In genomic region chr19:36849701-36850645, GRCh38 we compare ENCODE assay signal across 8 cellular contexts. TPM values are rescaled to one million over a fixed set of nuclear protein-coding genes. Genes with fewer than 3 reads are reported as not detected.
DNase-seq lines count a peak whose midpoint lies in the region; ATAC-seq, FAIRE-seq and TF ChIP-seq lines count a peak whose summit lies in the region.

No MANE protein-coding gene starts in this region.

- WGBS in pancreas, 2 donors: 1% methylated on average over 37 of the region's 37 CpGs
- WGBS in thyroid gland, 2 donors: 1% methylated on average over 31 to 35 of the region's 37 CpGs

- H3K4me1 Mint-ChIP-seq in activated naive CD8-positive, alpha-beta T cell treated with anti-CD3 and anti-CD28 coated beads, Interleukin-2, amount 50 U/mL, for 24 hours: peaks cover 18% of the 10 kb centered on the region

- TF ChIP-seq POLR2A in thyroid gland (IDR thresholded peaks at IDR 0.05): peak in 1 of 2 donors; percentile 49

- H3K27ac ChIP-seq in pancreas (peak overlapping the region; percentile 28 to 83 (median 81)), thyroid gland (peak overlapping the region; percentile 26 to 83 (median 80))

- no peak overlapping the region for H3K4me3 Mint-ChIP-seq in activated naive CD8-positive, alpha-beta T cell treated with anti-CD3 and anti-CD28 coated beads, Interleukin-2, amount 50 U/mL, for 24 hours

- peaks cover 25% of the 10 kb centered on the region for H3K9me3 Mint-ChIP-seq in activated naive CD8-positive, alpha-beta T cell treated with anti-CD3 and anti-CD28 coated beads, Interleukin-2, amount 50 U/mL, for 24 hours

- POLR2A ChIA-PET in HEK293T (lab: Yijun Ruan, JAX): interaction anchor here (0.6 to 3.9 kb wide), 20 partner anchors 9 to 722 kb away, joined by 3 to 75 read pairs (median 4); partner anchors contain the start of genes ZFP14, ZNF146, ZNF260 and ZNF383

- H3K36me3 ChIP-seq in pancreas (no peaks in the 10 kb centered on the region), thyroid gland (peaks cover 0 to 4% of the 10 kb centered on the region in 2 donors)

- intact Hi-C loops in Right ventricle myocardium superior (cut with DNase I) (no loop called here), pancreas (cut with DNase I) (no loop called here), thyroid gland (cut with DNase I) (no loop called here)

- H3K36me3 Mint-ChIP-seq in activated naive CD8-positive, alpha-beta T cell treated with anti-CD3 and anti-CD28 coated beads, Interleukin-2, amount 50 U/mL, for 24 hours (ENCODE audit: low read depth): peaks cover 57% of the 10 kb centered on the region

- FAIRE-seq in pancreas (lab: Jason Lieb, UNC): peak; percentile 47

- no peaks in the 10 kb centered on the region for H3K27me3 ChIP-seq in pancreas
- no peaks in the 10 kb centered on the region for H3K27me3 ChIP-seq in thyroid gland

- H3K9me3 ChIP-seq in pancreas (no peaks in the 10 kb centered on the region), thyroid gland (no peaks in the 10 kb centered on the region)

- H3K4me1 ChIP-seq in pancreas: peaks cover 0 to 5% (median 0%) of the 10 kb centered on the region in 3 donors
- H3K4me1 ChIP-seq in thyroid gland: peaks cover 4 to 16% of the 10 kb centered on the region in 2 donors

- CTCF ChIA-PET in HEK293T (lab: Yijun Ruan, JAX): interaction anchor here (0.6 to 0.7 kb wide), 2 partner anchors 11 to 477 kb away, joined by 3 read pairs; partner anchors contain the start of gene ZNF790

- TF ChIP-seq CTCF in pancreas (IDR thresholded peaks at IDR 0.05) (no peak), thyroid gland (IDR thresholded peaks at IDR 0.05) (no peak)

- H3K27ac Mint-ChIP-seq in activated naive CD8-positive, alpha-beta T cell treated with anti-CD3 and anti-CD28 coated beads, Interleukin-2, amount 50 U/mL, for 24 hours: no peak overlapping the region

- no peaks in the 10 kb centered on the region for H3K27me3 Mint-ChIP-seq in activated naive CD8-positive, alpha-beta T cell treated with anti-CD3 and anti-CD28 coated beads, Interleukin-2, amount 50 U/mL, for 24 hours

- DNase-seq in GM04504 (ENCODE audit: low read depth) (peak; percentile 77), HEK293T (ENCODE audit: extremely low spot score) (peak; percentile 83), NCI-H1048 (lab: John Stamatoyannopoulos, UW) (peak; percentile 2), SKM-1 treated with dmso at 0.1 percent for 144 hours (lab: John Stamatoyannopoulos, UW; ENCODE audit: unreplicated experiment) (peak; percentile 89), Right ventricle myocardium superior (peak; percentile 94), pancreas (peak; percentile 85 to 94 (median 87)), thyroid gland (peak; percentile 89 to 93)
- DNase-seq in activated naive CD8-positive, alpha-beta T cell treated with anti-CD3 and anti-CD28 coated beads, Interleukin-2, amount 50 U/mL, for 24 hours: peak; percentile 86

- ATAC-seq in activated naive CD8-positive, alpha-beta T cell treated with anti-CD3 and anti-CD28 coated beads, Interleukin-2, amount 50 U/mL, for 24 hours: peak; percentile 94
- ATAC-seq in Right ventricle myocardium superior (ENCODE audit: poor library complexity): peak; percentile 98
- peak; percentile 96 to 99 (median 96) for ATAC-seq in pancreas

- H3K4me3 ChIP-seq in pancreas (peak overlapping the region; percentile 60 to 86 (median 75)), thyroid gland (replicated peaks in 1 of 3) (peak overlapping the region; percentile 20 to 57 (median 42))

TF ChIP-seq in HEK293T, 16 proteins besides CTCF, POLR2A, EP300 and RAD21:
- TF ChIP-seq L3MBTL2 (conservative IDR thresholded peaks at IDR 0.05) (peak; percentile 67), BHLHE40 (IDR thresholded peaks at IDR 0.05; ENCODE audit: borderline replicate concordance) (no peak)

RNA-seq across cellular contexts. Expression of gene ZNF345, which starts 0.7 kb away (rescaled TPM):
- total RNA-seq in Right ventricle myocardium superior (2.4 TPM), pancreas (1 to 10 TPM; 1.4 to 3.8 (median 2.0) TPM), thyroid gland (10 to 100 TPM in 1 of 4 donors, 1 to 10 TPM in 3; 6.0 to 11.6 (median 8.2) TPM)
- 1 to 10 TPM; 2.2 to 2.7 TPM for polyA plus RNA-seq in pancreas

RNA-seq across cellular contexts. Expression of gene ZNF790, which starts 11.8 kb away (rescaled TPM):
- total RNA-seq in Right ventricle myocardium superior (9.8 TPM), pancreas (1 to 10 TPM; 2.3 to 5.1 (median 3.2) TPM), thyroid gland (10 to 100 TPM in 3 of 4 donors, 1 to 10 TPM in 1; 9.8 to 18.7 (median 14.6) TPM)
- 1 to 10 TPM; 2.0 to 2.6 TPM for polyA plus RNA-seq in pancreas

Comparison
In these comparisons a context has a peak if more than half of its experiments do, and no peak if none do; other contexts are left out.
1. Peak in every context shown above with its lines: DNase-seq, ATAC-seq, H3K4me3 ChIP-seq and H3K27ac ChIP-seq.
2. DNase-seq: peak in every context shown above with its lines; median percentile 94 in Right ventricle myocardium superior; 91 in thyroid gland; 89 in SKM-1 treated with dmso at 0.1 percent for 144 hours; 87 in pancreas; 86 in activated naive CD8-positive, alpha-beta T cell treated with anti-CD3 and anti-CD28 coated beads, Interleukin-2, amount 50 U/mL, for 24 hours; 83 in HEK293T; 77 in GM04504; 2 in NCI-H1048.